ENCODE assay signal across 13 cellular contexts in genomic region chr12:64461634-64462414, GRCh38. TPM values are rescaled to one million over a fixed set of nuclear protein-coding genes. Genes with fewer than 3 reads are reported as not detected.
A peak's percentile ranks its signal among the peaks of the same experiment; 100 is the strongest.
DNase-seq lines count a peak whose midpoint lies in the region; ATAC-seq and TF ChIP-seq lines count a peak whose summit lies in the region.
"Had no signal": no experiment of that assay in that cellular context is flagged by ENCODE, and none has a peak within 500 bp of the region (broad histone marks: within the 10 kb centered on the region; RNA-seq: fewer than 3 reads in every experiment).

No MANE protein-coding gene starts in this region.

- no peak overlapping the region for H3K4me3 Mint-ChIP-seq in mesothelial cell of epicardium
- H3K4me3 Mint-ChIP-seq in naive thymus-derived CD8-positive, alpha-beta T cell = no peak overlapping the region

- no peak for TF ChIP-seq CTCF in mammary epithelial cell (conservative IDR thresholded peaks at IDR 0.05 in 1 of 2, IDR thresholded peaks at IDR 0.05 in 1 of 2; ENCODE audit: extremely low read depth in 1 of 2, insufficient read depth in 1 of 2, low read depth in 1 of 2, low read length in 2 of 2)
- TF ChIP-seq CTCF in mesothelial cell of epicardium (IDR thresholded peaks at IDR 0.05; ENCODE audit: unreplicated experiment) = no peak
- no peak for TF ChIP-seq CTCF in BE2C (IDR thresholded peaks at IDR 0.05; ENCODE audit: low read depth, low read length)

- H3K36me3 ChIP-seq in mammary epithelial cell (ENCODE audit: insufficient read depth, low read length) (peaks cover 17% of the 10 kb centered on the region), BE2C (peaks cover 76% of the 10 kb centered on the region)

- no peak overlapping the region for H2AFZ ChIP-seq in mammary epithelial cell (ENCODE audit: low read depth, low read length)

- DNase-seq in AG08395 (ENCODE audit: low spot score) (peak; percentile 82), HS-5 (ENCODE audit: low read depth) (peak; percentile 93), mammary epithelial cell (peak; percentile 82), mesothelial cell of epicardium (ENCODE audit: low spot score in 2 of 2, unreplicated experiment in 2 of 2) (no peak), BE2C (no peak), NCI-H2107 treated with DMSO at 0.1 percent for 48 hours (lab: John Stamatoyannopoulos, UW; ENCODE audit: unreplicated experiment) (no peak)
- no peak for DNase-seq in naive thymus-derived CD8-positive, alpha-beta T cell
- DNase-seq: activated CD4-positive, alpha-beta T cell treated with anti-CD3 and anti-CD28 coated beads for 1 hour; esophagus squamous epithelium; NCI-H2029 treated with DMSO at 0.1 percent for 48 hours; stimulated activated CD4-positive, alpha-beta T cell treated with anti-CD3 and anti-CD28 coated beads, Interleukin-15, amount 100 ng/mL, for 24 hours had no signal

- no peaks in the 10 kb centered on the region for H3K9me3 ChIP-seq in mammary epithelial cell (replicated peaks; ENCODE audit: insufficient read depth, low read length)
- no peaks in the 10 kb centered on the region for H3K9me3 ChIP-seq in BE2C
- H3K9me3 ChIP-seq: esophagus squamous epithelium had no signal

- H3K9ac ChIP-seq in mammary epithelial cell (ENCODE audit: insufficient read depth, low read length) = no peak overlapping the region

- H3K36me3 Mint-ChIP-seq in mesothelial cell of epicardium = peaks cover 17% of the 10 kb centered on the region
- peaks cover 0 to 37% (median 12%) of the 10 kb centered on the region in 3 donors for H3K36me3 Mint-ChIP-seq in naive thymus-derived CD8-positive, alpha-beta T cell

- H4K20me1 ChIP-seq in mammary epithelial cell (ENCODE audit: insufficient read depth, low read length) = no peaks in the 10 kb centered on the region

- in situ Hi-C loops in mammary epithelial cell (cut with MboI; ENCODE audit: low sequenced_read_pairs in 2 of 2) = no loop called here

- peaks cover 5% of the 10 kb centered on the region for H3K4me1 Mint-ChIP-seq in mesothelial cell of epicardium
- H3K4me1 Mint-ChIP-seq in naive thymus-derived CD8-positive, alpha-beta T cell = peaks cover 12 to 27% (median 19%) of the 10 kb centered on the region in 4 donors

- H3K27ac ChIP-seq in mammary epithelial cell (ENCODE audit: insufficient read depth, low read depth, low read length) = peak overlapping the region; percentile 64
- H3K27ac ChIP-seq: esophagus squamous epithelium had no signal

- dilution Hi-C loops in mammary epithelial cell (cut with HindIII; ENCODE audit: low sequenced_read_pairs) = no loop called here

- H3K9me3 Mint-ChIP-seq in mesothelial cell of epicardium = no peaks in the 10 kb centered on the region
- no peaks in the 10 kb centered on the region for H3K9me3 Mint-ChIP-seq in naive thymus-derived CD8-positive, alpha-beta T cell
- H3K9me3 Mint-ChIP-seq: activated naive CD4-positive, alpha-beta T cell treated with anti-CD3 and anti-CD28 coated beads, Interleukin-2, amount 50 U/mL, for 72 hours had no signal

- no peak for ATAC-seq in GM19452 (IDR thresholded peaks at IDR 0.05; ENCODE audit: unreplicated experiment)
- ATAC-seq in naive thymus-derived CD8-positive, alpha-beta T cell = no peak
- ATAC-seq: activated naive CD4-positive, alpha-beta T cell treated with anti-CD3 and anti-CD28 coated beads, Interleukin-2, amount 50 U/mL, for 72 hours had no signal

- intact Hi-C loops in mammary epithelial cell (cut with micrococcal nuclease) = no loop called here

- no TSS peak for BruUV-seq in mammary epithelial cell (replicated peaks; lab: Mats Ljungman, UMichigan)

- H3K27ac Mint-ChIP-seq in mesothelial cell of epicardium = peak overlapping the region; percentile 19
- peak overlapping the region in 1 of 10 donors; percentile 25 for H3K27ac Mint-ChIP-seq in naive thymus-derived CD8-positive, alpha-beta T cell

- H3K27me3 Mint-ChIP-seq in mesothelial cell of epicardium (ENCODE audit: low read depth) = no peaks in the 10 kb centered on the region
- no peaks in the 10 kb centered on the region for H3K27me3 Mint-ChIP-seq in naive thymus-derived CD8-positive, alpha-beta T cell

- H3K4me2 ChIP-seq in mammary epithelial cell (ENCODE audit: insufficient read depth, low read depth, low read length) = peak overlapping the region; percentile 7

- H3K4me1 ChIP-seq in mammary epithelial cell (ENCODE audit: insufficient read depth, low read length) = peaks cover 15% of the 10 kb centered on the region
- H3K4me1 ChIP-seq in BE2C = peaks cover 9% of the 10 kb centered on the region

- CTCF ChIA-PET in mammary epithelial cell (lab: Charles Lee; ENCODE audit: low non-redundant PET) = no interaction called here

- WGBS in mammary epithelial cell (ENCODE audit: low coverage, missing lambda C conversion rate) = 47% methylated on average over 2 of the region's 2 CpGs

- no peak overlapping the region for H3K4me3 ChIP-seq in mammary epithelial cell (replicated peaks in 1 of 3; ENCODE audit: insufficient read depth in 1 of 3, low read depth in 2 of 3, low read length in 3 of 3)
- no peak overlapping the region for H3K4me3 ChIP-seq in BE2C (ENCODE audit: low read depth, low read length)
- H3K4me3 ChIP-seq: esophagus squamous epithelium had no signal

- peaks cover 48% of the 10 kb centered on the region for H3K79me2 ChIP-seq in mammary epithelial cell (ENCODE audit: insufficient read depth, low read length)

- POLR2A ChIA-PET in naive thymus-derived CD8-positive, alpha-beta T cell (lab: Charles Lee) = no interaction called here

- H3K27me3 ChIP-seq in mammary epithelial cell (ENCODE audit: insufficient read depth, low read length) = no peaks in the 10 kb centered on the region
- H3K27me3 ChIP-seq in BE2C = no peaks in the 10 kb centered on the region
- H3K27me3 ChIP-seq: esophagus squamous epithelium had no signal

RNA-seq across cellular contexts. Expression of gene TBK1, which starts 9.9 kb away (rescaled TPM):
- total RNA-seq in mammary epithelial cell (10 to 100 TPM; 19.9 to 20.2 TPM), mesothelial cell of epicardium (21.9 to 25.5 TPM (median 25.2 TPM) in 3 replicates)
- 6.8 TPM for polyA plus RNA-seq in mammary epithelial cell
- 4.3 TPM for polyA minus RNA-seq in mammary epithelial cell
- 14.4 TPM for polyA plus RNA-seq in BE2C (2012; ENCODE audit: insufficient read depth, insufficient read length, low read depth)
- total RNA-seq in naive thymus-derived CD8-positive, alpha-beta T cell = 10 to 100 TPM; 12.4 to 15.2 TPM
- 1 to 10 TPM; 6.1 to 9.7 (median 6.6) TPM for polyA plus RNA-seq in naive thymus-derived CD8-positive, alpha-beta T cell

RNA-seq across cellular contexts. Expression of gene XPOT, which starts 57.6 kb away (rescaled TPM):
- total RNA-seq in mammary epithelial cell = 100 to 1,000 TPM; 129 to 181 TPM
- polyA plus RNA-seq in mammary epithelial cell = 50.4 TPM
- 40.5 TPM for polyA minus RNA-seq in mammary epithelial cell
- 50.6 to 58.5 TPM (median 52.4 TPM) in 3 replicates for total RNA-seq in mesothelial cell of epicardium
- 102 TPM for polyA plus RNA-seq in BE2C (2012; ENCODE audit: insufficient read depth, insufficient read length, low read depth)
- total RNA-seq in naive thymus-derived CD8-positive, alpha-beta T cell = 100 to 1,000 TPM; 100 to 106 TPM
- 10 to 100 TPM; 23.6 to 35.8 (median 32.1) TPM for polyA plus RNA-seq in naive thymus-derived CD8-positive, alpha-beta T cell

Comparison
In these comparisons a context has a peak if more than half of its experiments do, and no peak if none do; other contexts are left out.
1. DNase-seq: peak in AG08395 (single experiment), HS-5 (single experiment) and mammary epithelial cell (single experiment); none in mesothelial cell of epicardium (0 of 2), BE2C (single experiment), NCI-H2107 treated with DMSO at 0.1 percent for 48 hours (single experiment) and naive thymus-derived CD8-positive, alpha-beta T cell (0 of 10).